ENCODE assay signal across 8 cellular contexts in genomic region chr4:107151173-107151572, GRCh38.
"Had no signal": no experiment of that assay in that cellular context is flagged by ENCODE, and none has a peak within 500 bp of the region (broad histone marks: within the 10 kb centered on the region; RNA-seq: fewer than 3 reads in every experiment).

No MANE protein-coding gene starts in this region.

- H2AFZ ChIP-seq: GM23338 had no signal

- H3K4me3 Mint-ChIP-seq: GM23338, H9 had no signal

- H3K4me3 ChIP-seq: GM23338 had no signal

- H3K27ac ChIP-seq: KMS-11 had no signal

- DNase-seq: H9, HCEC 1CT, KBM-7 had no signal

- FAIRE-seq: H1, H54, HTR-8/SVneo had no signal

- H3K9me3 Mint-ChIP-seq: GM23338, H9 had no signal

- H3K9ac ChIP-seq: KMS-11 had no signal

- ATAC-seq: GM23338 had no signal

- H3K4me2 ChIP-seq: GM23338, KMS-11 had no signal

- H3K27ac Mint-ChIP-seq: GM23338, H9 had no signal
